ENCODE assay signal across 9 cellular contexts in the genomic region with DNA sequence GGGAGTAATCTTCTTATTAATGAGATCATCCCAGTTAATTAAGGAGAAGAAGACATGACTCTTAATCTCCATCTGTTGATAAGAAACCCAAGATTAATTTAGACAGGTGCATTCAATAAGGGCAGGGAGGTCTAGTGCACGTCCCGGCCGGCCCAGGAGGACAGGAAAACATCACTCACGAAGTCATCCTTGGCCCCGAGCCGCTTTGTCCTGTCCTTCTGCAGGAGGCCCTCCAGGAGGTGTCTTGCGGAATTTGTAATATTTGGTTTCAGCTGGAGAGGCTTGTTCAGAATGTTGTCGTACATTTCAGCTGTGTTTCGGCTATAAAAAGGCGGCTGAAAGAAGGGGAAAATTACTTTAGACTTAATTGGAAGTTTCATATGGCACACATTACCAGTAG.
DNase-seq lines count a peak whose midpoint lies in the region; ATAC-seq and TF ChIP-seq lines count a peak whose summit lies in the region.
"Had no signal": no experiment of that assay in that cellular context is flagged by ENCODE, and none has a peak within 500 bp of the region (broad histone marks: within the 10 kb centered on the region; RNA-seq: fewer than 3 reads in every experiment).

No MANE protein-coding gene starts in this region.

- H3K9me3 Mint-ChIP-seq in T-cell = no peaks in the 10 kb centered on the region

- H3K4me1 Mint-ChIP-seq in T-cell = peaks cover 52 to 58% (median 53%) of the 10 kb centered on the region in 3 donors

- H3K36me3 Mint-ChIP-seq in T-cell = peaks cover 48% of the 10 kb centered on the region

- POLR2A ChIA-PET in T-cell (lab: Charles Lee) = interaction anchor here in 1 of 2 donors (0.6 kb wide), 1 partner anchor 96 kb away, joined by 6 read pairs; no protein-coding TSS in a partner anchor

- H3K4me3 ChIP-seq in retinal pigment epithelial cell (ENCODE audit: low read length) = peak overlapping the region; percentile 99

- peak overlapping the region; percentile 27 to 62 for H3K27ac Mint-ChIP-seq in T-cell
- H3K27ac Mint-ChIP-seq: progenitor cell of endocrine pancreas had no signal

- CTCF ChIA-PET in T-cell (lab: Charles Lee) = interaction anchor here (0.6 to 2.0 kb wide), 3 partner anchors 14 to 479 kb away, joined by 3 to 12 read pairs (median 4); no protein-coding TSS in a partner anchor

- peak overlapping the region in 2 of 3 donors; percentile 8 to 94 for H3K4me3 Mint-ChIP-seq in T-cell

- peak; percentile 11 for TF ChIP-seq CTCF in retinal pigment epithelial cell (conservative IDR thresholded peaks at IDR 0.05; ENCODE audit: low read depth, low read length)

- no peak for ATAC-seq in T-cell (replicated peaks in 1 of 4)

- peak; percentile 68 for DNase-seq in D341Med (ENCODE audit: low spot score)
- DNase-seq in T-cell = no peak
- DNase-seq in fibroblast of peridontal ligament (ENCODE audit: extremely low read depth) = peak; percentile 31
- no peak for DNase-seq in retinal pigment epithelial cell (ENCODE audit: low read depth)
- DNase-seq in occipital lobe (lab: John Stamatoyannopoulos, UW) = no peak
- no peak for DNase-seq in activated CD4-positive, CD25-positive, alpha-beta regulatory T cell treated with anti-CD3 and anti-CD28 coated beads, Interleukin-2, amount 50 U/mL, for 72 hours
- no peak for DNase-seq in T1000 (lab: John Stamatoyannopoulos, UW)
- DNase-seq in stimulated activated CD4-positive, alpha-beta T cell treated with anti-CD3 and anti-CD28 coated beads, Interleukin-1b, Interleukin-23, amount 100 ng/mL, for 48 hours = no peak

- H3K27me3 Mint-ChIP-seq in T-cell = no peaks in the 10 kb centered on the region
- H3K27me3 Mint-ChIP-seq: progenitor cell of endocrine pancreas had no signal

Comparison
In these comparisons a context has a peak if more than half of its experiments do, and no peak if none do; other contexts are left out.
1. DNase-seq: peak in D341Med (single experiment) and fibroblast of peridontal ligament (single experiment); none in T-cell (0 of 34), retinal pigment epithelial cell (single experiment), occipital lobe (single experiment), activated CD4-positive, CD25-positive, alpha-beta regulatory T cell treated with anti-CD3 and anti-CD28 coated beads, Interleukin-2, amount 50 U/mL, for 72 hours (single experiment), T1000 (single experiment) and stimulated activated CD4-positive, alpha-beta T cell treated with anti-CD3 and anti-CD28 coated beads, Interleukin-1b, Interleukin-23, amount 100 ng/mL, for 48 hours (single experiment).